10 cellular contexts compared by ENCODE assay signal in genomic region chr11:86673055-86673843, GRCh38. TPM values are rescaled to one million over a fixed set of nuclear protein-coding genes. Genes with fewer than 3 reads are reported as not detected.
DNase-seq lines count a peak whose midpoint lies in the region; ATAC-seq and TF ChIP-seq lines count a peak whose summit lies in the region.
"Had no signal": no experiment of that assay in that cellular context is flagged by ENCODE, and none has a peak within 500 bp of the region (broad histone marks: within the 10 kb centered on the region; RNA-seq: fewer than 3 reads in every experiment).

No MANE protein-coding gene starts in this region.

- H3K9me3 ChIP-seq in DND-41 (ENCODE audit: insufficient read depth, low read length, severe bottlenecking): no peaks in the 10 kb centered on the region
- H3K9me3 ChIP-seq: tibial nerve had no signal

- H3K27ac Mint-ChIP-seq in chondrocyte (ENCODE audit: unreplicated experiment) (peak overlapping the region; percentile 76), neural crest cell (ENCODE audit: unreplicated experiment) (no peak overlapping the region)

- peak overlapping the region; percentile 60; the same call in 1 of the 2 replicates for H3K4me2 ChIP-seq in DND-41 (ENCODE audit: insufficient read depth, low read length)

- H2AFZ ChIP-seq in DND-41 (ENCODE audit: low read depth, low read length): peak overlapping the region; percentile 22; the same call in 1 of the 2 replicates

- H3K27me3 ChIP-seq in DND-41 (ENCODE audit: insufficient read depth, low read length, poor library complexity): no peaks in the 10 kb centered on the region
- H3K27me3 ChIP-seq: tibial nerve had no signal

- H3K4me1 Mint-ChIP-seq in chondrocyte (ENCODE audit: low read depth) (peaks cover 54% of the 10 kb centered on the region), neural crest cell (peaks cover 60% of the 10 kb centered on the region)

- no peaks in the 10 kb centered on the region for H3K79me2 ChIP-seq in DND-41 (ENCODE audit: insufficient read depth, low read length)

- H4K20me1 ChIP-seq in DND-41 (ENCODE audit: insufficient read depth, low read length): no peaks in the 10 kb centered on the region

- DNase-seq in NCI-H1417 (lab: John Stamatoyannopoulos, UW) (peak in 2 of 3 experiments; percentile 27 to 51), NCI-H1417 treated with DMSO at 0.1 percent for 48 hours (lab: John Stamatoyannopoulos, UW) (no peak), DND-41 (no peak), chondrocyte (ENCODE audit: low spot score) (no peak), neural crest cell (ENCODE audit: low read depth, low spot score) (no peak), G401 (ENCODE audit: low spot score) (no peak), SIG-M5 (lab: John Stamatoyannopoulos, UW) (no peak), DMS79 treated with DMSO at 0.1 percent for 48 hours (lab: John Stamatoyannopoulos, UW) (no peak)
- DNase-seq: NCI-H187 treated with DMSO at 0.1 percent for 48 hours had no signal

- no peaks in the 10 kb centered on the region for H3K9me3 Mint-ChIP-seq in chondrocyte (ENCODE audit: low read depth)
- no peaks in the 10 kb centered on the region for H3K9me3 Mint-ChIP-seq in neural crest cell

- in situ Hi-C loops in G401 (cut with HindIII; ENCODE audit: low sequenced_read_pairs): no loop called here

- no peak overlapping the region for H3K27ac ChIP-seq in DND-41 (ENCODE audit: low read length)

- peaks cover 15% of the 10 kb centered on the region; the same call in 1 of the 2 replicates for H3K4me1 ChIP-seq in DND-41 (ENCODE audit: insufficient read depth, low read length)

- peak overlapping the region in 1 of 2 experiments; percentile 54; a peak in 1 of 4 replicates for H3K4me3 ChIP-seq in DND-41 (ENCODE audit: low read depth in 1 of 2, low read length in 2 of 2)

- H3K4me3 Mint-ChIP-seq in chondrocyte (ENCODE audit: unreplicated experiment) (no peak overlapping the region), neural crest cell (peak overlapping the region; percentile 83)

- no peak overlapping the region; the same call in 1 of the 2 replicates for H3K9ac ChIP-seq in DND-41 (ENCODE audit: low read depth, low read length)

- H3K27me3 Mint-ChIP-seq in chondrocyte (ENCODE audit: low read depth): no peaks in the 10 kb centered on the region
- peaks cover 13% of the 10 kb centered on the region for H3K27me3 Mint-ChIP-seq in neural crest cell (ENCODE audit: low read depth)

- ATAC-seq in DND-41 (ENCODE audit: insufficient read depth, low read depth): no peak

- no peak for TF ChIP-seq CTCF in DND-41 (IDR thresholded peaks at IDR 0.05; ENCODE audit: borderline replicate concordance, extremely low read depth, low read length, poor library complexity, severe bottlenecking)
- TF ChIP-seq CTCF in chondrocyte (IDR thresholded peaks at IDR 0.05): no peak
- TF ChIP-seq CTCF in neural crest cell (conservative IDR thresholded peaks at IDR 0.05): no peak

- no peaks in the 10 kb centered on the region for H3K36me3 ChIP-seq in DND-41 (ENCODE audit: insufficient read depth, low read length)
- H3K36me3 ChIP-seq: tibial nerve had no signal

- H3K36me3 Mint-ChIP-seq in chondrocyte (ENCODE audit: low read depth) (peaks cover 2% of the 10 kb centered on the region), neural crest cell (ENCODE audit: low read depth) (no peaks in the 10 kb centered on the region)

RNA-seq across cellular contexts. Expression of gene ME3, which starts 0.8 kb away (rescaled TPM):
- total RNA-seq in chondrocyte (10.8 to 14.6 TPM (median 14.2 TPM) in 3 replicates), neural crest cell (17.3 and 18.9 TPM in 2 replicates)
- total RNA-seq in G401 (2014; rRNA removed; shearing (Covaris generic)): 28.7 and 35.1 TPM in 2 replicates

Comparison
In these comparisons a context has a peak if more than half of its experiments do, and no peak if none do; other contexts are left out.
1. DNase-seq: peak in NCI-H1417 (2 of 3); none in NCI-H1417 treated with DMSO at 0.1 percent for 48 hours (single experiment), DND-41 (single experiment), chondrocyte (single experiment), neural crest cell (single experiment), G401 (single experiment), SIG-M5 (single experiment) and DMS79 treated with DMSO at 0.1 percent for 48 hours (single experiment).